ENCODE assay signal across 1 cellular context in genomic region chr1:24695202-24695974, GRCh38.
TF ChIP-seq lines count a peak whose summit lies in the region.

No MANE protein-coding gene starts in this region.

TF ChIP-seq in K562, 482 proteins besides CTCF, POLR2A, EP300 and RAD21 (continued from another document and continues in another):
- TF ChIP-seq CUX1 (CRISPR knock-in tag; IDR thresholded peaks at IDR 0.05) (0 out of 2 replicates have a peak, but pooled peaks have one; percentile 35), BCOR (IDR thresholded peaks at IDR 0.05) (peak; percentile 99), CXXC5 (CRISPR knock-in tag; IDR thresholded peaks at IDR 0.05) (peak; percentile 37; the same call in 1 of the 2 replicates), XRCC4 (IDR thresholded peaks at IDR 0.05; ENCODE audit: extremely low read depth, insufficient read depth, insufficient read length) (no peak), ZNF740 (CRISPR knock-in tag; IDR thresholded peaks at IDR 0.05) (no peak), ZNF740 (tag; IDR thresholded peaks at IDR 0.05) (no peak), PTTG1 (tag; IDR thresholded peaks at IDR 0.05; ENCODE audit: low read depth) (no peak), TAF7 (tag; IDR thresholded peaks at IDR 0.05) (no peak), IRF9 (tag; IDR thresholded peaks at IDR 0.05) (no peak), DEAF1 (CRISPR knock-in tag; IDR thresholded peaks at IDR 0.05) (no peak), NFXL1 (CRISPR knock-in tag; IDR thresholded peaks at IDR 0.05) (no peak), STAT5A (IDR thresholded peaks at IDR 0.05; ENCODE audit: borderline replicate concordance, low read length) (no peak), IRF1 (CRISPR knock-in tag; IDR thresholded peaks at IDR 0.05; ENCODE audit: borderline replicate concordance) (no peak), NFE2 (IDR thresholded peaks at IDR 0.05; ENCODE audit: low read depth) (no peak), MYC (IDR thresholded peaks at IDR 0.05; ENCODE audit: low read depth, low read length) (0 out of 2 replicates have a peak, but pooled peaks have one; percentile 11), MYC (CRISPR knock-in tag; IDR thresholded peaks at IDR 0.05; ENCODE audit: borderline replicate concordance, low read depth) (no peak), ZNF586 (CRISPR knock-in tag; conservative IDR thresholded peaks at IDR 0.05) (no peak), FOXK2 (conservative IDR thresholded peaks at IDR 0.05 in 1 of 2, IDR thresholded peaks at IDR 0.05 in 1 of 2; ENCODE audit: low read depth in 2 of 2) (0 out of 4 replicates have a peak, but pooled peaks have one; percentile 18 to 37), ELF1 (tag; IDR thresholded peaks at IDR 0.05) (peak; percentile 71), FOXA1 (IDR thresholded peaks at IDR 0.05; ENCODE audit: borderline replicate concordance) (no peak), CBFA2T3 (IDR thresholded peaks at IDR 0.05) (no peak), ZBTB1 (CRISPR knock-in tag; IDR thresholded peaks at IDR 0.05; ENCODE audit: borderline replicate concordance, low read depth) (no peak), HDAC1 (IDR thresholded peaks at IDR 0.05) (0 out of 4 replicates have a peak, but pooled peaks of 1 of the 2 experiments have one; percentile 35), ZNF395 (CRISPR knock-in tag; IDR thresholded peaks at IDR 0.05) (0 out of 2 replicates have a peak, but pooled peaks have one; percentile 65), RFX7 (CRISPR knock-in tag; IDR thresholded peaks at IDR 0.05) (no peak), ZBTB9 (CRISPR knock-in tag; IDR thresholded peaks at IDR 0.05) (peak; percentile 87), ZNF121 (CRISPR knock-in tag; conservative IDR thresholded peaks at IDR 0.05) (no peak), ZNF764 (CRISPR knock-in tag; IDR thresholded peaks at IDR 0.05; ENCODE audit: low read depth) (no peak), ZNF639 (CRISPR knock-in tag; conservative IDR thresholded peaks at IDR 0.05 in 1 of 2, IDR thresholded peaks at IDR 0.05 in 1 of 2) (peak in 1 of 2 experiments; percentile 57; a peak in 1 of 4 replicates), ZBTB17 (CRISPR knock-in tag; IDR thresholded peaks at IDR 0.05) (peak; percentile 80; the same call in 1 of the 2 replicates), SRSF1 (IDR thresholded peaks at IDR 0.05; ENCODE audit: low read depth, low read length) (no peak), SRSF9 (IDR thresholded peaks at IDR 0.05; ENCODE audit: borderline replicate concordance, low read depth, low read length) (no peak), ADNP (tag; IDR thresholded peaks at IDR 0.05) (peak; percentile 96), ZBTB26 (CRISPR knock-in tag; IDR thresholded peaks at IDR 0.05) (no peak), ZHX1 (conservative IDR thresholded peaks at IDR 0.05; ENCODE audit: low read length) (no peak), CREB1 (IDR thresholded peaks at IDR 0.05) (no peak), CREB1 (CRISPR knock-in tag; IDR thresholded peaks at IDR 0.05) (no peak), ZNF76 (CRISPR knock-in tag; IDR thresholded peaks at IDR 0.05; ENCODE audit: borderline replicate concordance) (peak; percentile 55; the same call in 1 of the 2 replicates)
